In genomic region chr2:182144780-182145170, GRCh38 we compare ENCODE assay signal across 14 cellular contexts.
DNase-seq lines count a peak whose midpoint lies in the region; ATAC-seq and TF ChIP-seq lines count a peak whose summit lies in the region.
"Had no signal": no experiment of that assay in that cellular context is flagged by ENCODE, and none has a peak within 500 bp of the region (broad histone marks: within the 10 kb centered on the region; RNA-seq: fewer than 3 reads in every experiment).

No MANE protein-coding gene starts in this region.

- H3K4ac ChIP-seq in IMR-90 (ENCODE audit: low read depth, low read length), result no peak overlapping the region

- no peak overlapping the region for H2AK5ac ChIP-seq in IMR-90 (ENCODE audit: low read depth, low read length)

- peak overlapping the region; percentile 9 for H2AK9ac ChIP-seq in IMR-90 (replicated peaks; ENCODE audit: low read depth, low read length, poor library complexity)

- in situ Hi-C loops in IMR-90 (cut with MboI; ENCODE audit: low sequenced_read_pairs), result loop anchor here (25.0 kb wide), 1 partner anchor 557 kb away; no protein-coding TSS in a partner anchor
- in situ Hi-C loops in KBM-7 (cut with MboI; ENCODE audit: low pct_unique_long_range_greater_than_20kb, low sequenced_read_pairs), result no loop called here

- no peak overlapping the region for H4K5ac ChIP-seq in IMR-90 (ENCODE audit: low read depth, low read length)

- no peak overlapping the region for H3K18ac ChIP-seq in IMR-90 (ENCODE audit: low read depth, low read length)

- H2BK15ac ChIP-seq in IMR-90 (ENCODE audit: low read depth, low read length), result no peak overlapping the region

- H2AFZ ChIP-seq in IMR-90 (replicated peaks; ENCODE audit: low read length, poor library complexity) (peak overlapping the region; percentile 85), smooth muscle cell (ENCODE audit: low read depth) (peak overlapping the region; percentile 0)

- dilution Hi-C loops in IMR-90 (cut with HindIII; ENCODE audit: low sequenced_read_pairs, unreplicated experiment), result no loop called here

- no peak overlapping the region; a peak in 1 of 4 replicates for H4K8ac ChIP-seq in IMR-90 (ENCODE audit: low read depth in 2 of 2, low read length in 2 of 2)

- no TSS peak for BruUV-seq in IMR-90 (replicated peaks; lab: Mats Ljungman, UMichigan)

- TF ChIP-seq RAD21 in IMR-90 (IDR thresholded peaks at IDR 0.05; ENCODE audit: low read length), result no peak

- intact Hi-C loops in IMR-90 (cut with micrococcal nuclease), result no loop called here
- intact Hi-C loops in left ventricle myocardium superior (cut with micrococcal nuclease), result no loop called here

- TF ChIP-seq CTCF in IMR-90 (conservative IDR thresholded peaks at IDR 0.05; ENCODE audit: low read depth, low read length) (no peak), smooth muscle cell (IDR thresholded peaks at IDR 0.05; ENCODE audit: borderline replicate concordance, insufficient read depth, poor library complexity, severe bottlenecking) (no peak), GM10248 (IDR thresholded peaks at IDR 0.05; ENCODE audit: control extremely low read depth, extremely low read depth, low read depth, missing control alignments) (no peak)

- CTCF ChIA-PET in IMR-90 (lab: Yijun Ruan, JAX) (interaction anchor here (0.6 to 1.2 kb wide), 2 partner anchors 515 to 677 kb away, joined by 3 read pairs; no protein-coding TSS in a partner anchor), GM10248 (lab: Yijun Ruan, JAX) (interaction anchor here (1.3 to 1.8 kb wide), 2 partner anchors 8 to 18 kb away, joined by 3 to 6 read pairs; no protein-coding TSS in a partner anchor)

- peak overlapping the region; percentile 9; the same call in 1 of the 2 replicates for H4K91ac ChIP-seq in IMR-90 (ENCODE audit: insufficient read depth, low read depth, low read length)

- H3K56ac ChIP-seq in IMR-90 (ENCODE audit: extremely low read depth, insufficient read depth, low read length), result no peak overlapping the region

- peak overlapping the region; percentile 72; the same call in 1 of the 2 replicates for H3K23ac ChIP-seq in IMR-90 (ENCODE audit: low read depth, low read length)

- H3K4me3 ChIP-seq in IMR-90 (ENCODE audit: insufficient read depth, low read depth, low read length) (no peak overlapping the region), smooth muscle cell (no peak overlapping the region)
- H3K4me3 ChIP-seq: sigmoid colon had no signal

- H4K20me1 ChIP-seq in IMR-90 (ENCODE audit: insufficient read depth, low read length) (no peaks in the 10 kb centered on the region), smooth muscle cell (ENCODE audit: low read depth) (no peaks in the 10 kb centered on the region)

- H3K79me1 ChIP-seq in IMR-90 (ENCODE audit: low read depth in 1 of 2, low read length in 2 of 2), result no peaks in the 10 kb centered on the region

- H3K27ac ChIP-seq in IMR-90 (ENCODE audit: insufficient read depth, low read length) (no peak overlapping the region), smooth muscle cell (ENCODE audit: low read depth) (no peak overlapping the region)
- H3K27ac ChIP-seq: epithelial cell of prostate, sigmoid colon had no signal

- H3K9me3 ChIP-seq in IMR-90 (ENCODE audit: control insufficient read depth, insufficient read depth, low read length), result no peaks in the 10 kb centered on the region
- no peaks in the 10 kb centered on the region for H3K9me3 ChIP-seq in smooth muscle cell (replicated peaks; ENCODE audit: low read depth)
- H3K9me3 ChIP-seq: sigmoid colon had no signal

- H2BK5ac ChIP-seq in IMR-90 (ENCODE audit: low read depth, low read length, poor library complexity, severe bottlenecking), result no peak overlapping the region

- H3K9me1 ChIP-seq in IMR-90 (ENCODE audit: insufficient read depth, low read length), result peaks cover 2% of the 10 kb centered on the region; the same call in 1 of the 2 replicates

- TF ChIP-seq POLR2A in IMR-90 (IDR thresholded peaks at IDR 0.05; ENCODE audit: low read depth, low read length), result no peak

- H3K14ac ChIP-seq in IMR-90 (replicated peaks; ENCODE audit: low read depth, low read length), result no peak overlapping the region; the same call in 1 of the 2 replicates

- H2BK20ac ChIP-seq in IMR-90 (ENCODE audit: low read depth, low read length), result no peak overlapping the region

- no peaks in the 10 kb centered on the region for H3K27me3 ChIP-seq in IMR-90 (ENCODE audit: control insufficient read depth, insufficient read depth, low read length)
- no peaks in the 10 kb centered on the region for H3K27me3 ChIP-seq in smooth muscle cell (ENCODE audit: low read depth)
- H3K27me3 ChIP-seq: sigmoid colon had no signal

- H3K4me2 ChIP-seq in IMR-90 (ENCODE audit: low read depth, low read length) (no peak overlapping the region), smooth muscle cell (no peak overlapping the region)

- H3K36me3 ChIP-seq in IMR-90 (ENCODE audit: control insufficient read depth, insufficient read depth, low read length), result no peaks in the 10 kb centered on the region
- H3K36me3 ChIP-seq in smooth muscle cell (ENCODE audit: low read depth), result no peaks in the 10 kb centered on the region
- H3K36me3 ChIP-seq: sigmoid colon had no signal

- H3F3A ChIP-seq in smooth muscle cell (ENCODE audit: low read depth), result no peaks in the 10 kb centered on the region

- no peak for DNase-seq in IMR-90
- peak; percentile 51 for DNase-seq in astrocyte of the hippocampus (ENCODE audit: low read depth, low spot score)
- DNase-seq in left ventricle myocardium superior, result peak; percentile 35
- DNase-seq in smooth muscle cell (lab: John Stamatoyannopoulos, UW; ENCODE audit: unreplicated experiment), result no peak
- DNase-seq in GM10248 (ENCODE audit: extremely low spot score), result no peak
- DNase-seq in KBM-7, result no peak
- DNase-seq in GF-D8 (lab: John Stamatoyannopoulos, UW), result no peak
- no peak for DNase-seq in NCI-H748 treated with DMSO at 0.1 percent for 48 hours (lab: John Stamatoyannopoulos, UW)
- DNase-seq: activated CD4-positive, alpha-beta T cell treated with anti-CD3 and anti-CD28 coated beads for 4 hours; CD8-positive, alpha-beta memory T cell; NCI-H1105 treated with DMSO at 0.1 percent for 48 hours; sigmoid colon; SW 1271 had no signal

- H2BK120ac ChIP-seq in IMR-90 (ENCODE audit: low read depth, low read length), result no peak overlapping the region

- ATAC-seq in IMR-90 (ENCODE audit: low read depth), result peak; percentile 54
- peak; percentile 94 for ATAC-seq in left ventricle myocardium superior

- H3K79me2 ChIP-seq in smooth muscle cell (ENCODE audit: low read depth), result no peaks in the 10 kb centered on the region

- H3K9ac ChIP-seq in IMR-90 (ENCODE audit: low read depth, low read length) (no peak overlapping the region), smooth muscle cell (ENCODE audit: low read depth) (no peak overlapping the region)

- POLR2A ChIA-PET in IMR-90 (lab: Charles Lee; ENCODE audit: unreplicated experiment) (no interaction called here), GM10248 (lab: Yijun Ruan, JAX) (no interaction called here)

- no CpG with 5 or more reads among the region's 1 CpG for WGBS in IMR-90 (ENCODE audit: extremely low coverage in 2 of 2, insufficient read length in 1 of 2), 2 experiments
- 39% methylated on average over 1 of the region's 1 CpG for WGBS in smooth muscle cell (ENCODE audit: low lambda C conversion rate)

- H3K4me1 ChIP-seq in IMR-90 (ENCODE audit: control insufficient read depth, insufficient read depth, low read length) (no peaks in the 10 kb centered on the region), smooth muscle cell (ENCODE audit: low read depth) (peaks cover 8% of the 10 kb centered on the region)
- H3K4me1 ChIP-seq: sigmoid colon had no signal

TF ChIP-seq in IMR-90, 13 proteins besides CTCF, POLR2A, EP300 and RAD21:
- no peak for TF ChIP-seq MAFK (IDR thresholded peaks at IDR 0.05; ENCODE audit: low read depth, low read length)
- no peak for TF ChIP-seq RFX5 (IDR thresholded peaks at IDR 0.05; ENCODE audit: low read depth, low read length)
- no peak for TF ChIP-seq CEBPB (IDR thresholded peaks at IDR 0.05; ENCODE audit: low read depth, low read length)
- no peak for TF ChIP-seq ELK1 (IDR thresholded peaks at IDR 0.05; ENCODE audit: borderline replicate concordance, low read depth, low read length)
- no peak for TF ChIP-seq MXI1 (IDR thresholded peaks at IDR 0.05; ENCODE audit: borderline replicate concordance, low read depth, low read length)
- TF ChIP-seq SMC3 (IDR thresholded peaks at IDR 0.05; ENCODE audit: low read depth, low read length), result no peak
- no peak for TF ChIP-seq RCOR1 (IDR thresholded peaks at IDR 0.05; ENCODE audit: insufficient replicate concordance, low read length)
- TF ChIP-seq MAZ (IDR thresholded peaks at IDR 0.05; ENCODE audit: borderline replicate concordance, low read depth, low read length), result no peak
- TF ChIP-seq CHD1 (IDR thresholded peaks at IDR 0.05; ENCODE audit: low read depth, low read length), result no peak
- TF ChIP-seq, protein P1, sequence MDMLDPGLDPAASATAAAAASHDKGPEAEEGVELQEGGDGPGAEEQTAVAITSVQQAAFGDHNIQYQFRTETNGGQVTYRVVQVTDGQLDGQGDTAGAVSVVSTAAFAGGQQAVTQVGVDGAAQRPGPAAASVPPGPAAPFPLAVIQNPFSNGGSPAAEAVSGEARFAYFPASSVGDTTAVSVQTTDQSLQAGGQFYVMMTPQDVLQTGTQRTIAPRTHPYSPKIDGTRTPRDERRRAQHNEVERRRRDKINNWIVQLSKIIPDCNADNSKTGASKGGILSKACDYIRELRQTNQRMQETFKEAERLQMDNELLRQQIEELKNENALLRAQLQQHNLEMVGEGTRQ (IDR thresholded peaks at IDR 0.05; ENCODE audit: low read depth, low read length), result no peak
- TF ChIP-seq BHLHE40 (IDR thresholded peaks at IDR 0.05; ENCODE audit: low read depth, low read length), result no peak
- no peak for TF ChIP-seq FOS (IDR thresholded peaks at IDR 0.05; ENCODE audit: low read depth, low read length)
- no peak for TF ChIP-seq NFE2L2 (IDR thresholded peaks at IDR 0.05; ENCODE audit: low read depth, low read length)
TF ChIP-seq in IMR-90: peak in this region for 0.

Comparison
In these comparisons a context has a peak if more than half of its experiments do, and no peak if none do; other contexts are left out.
1. DNase-seq: peak in astrocyte of the hippocampus (single experiment) and left ventricle myocardium superior (single experiment); none in IMR-90 (single experiment), smooth muscle cell (single experiment), GM10248 (single experiment), KBM-7 (single experiment), GF-D8 (single experiment) and NCI-H748 treated with DMSO at 0.1 percent for 48 hours (single experiment).